ENCODE assay signal across 20 cellular contexts in genomic region chrX:10288400-10288799, GRCh38.
"Had no signal": no experiment of that assay in that cellular context is flagged by ENCODE, and none has a peak within 500 bp of the region (broad histone marks: within the 10 kb centered on the region; RNA-seq: fewer than 3 reads in every experiment).

No MANE protein-coding gene starts in this region.

- FAIRE-seq: keratinocyte, pancreas had no signal

- H3K4me1 Mint-ChIP-seq: activated CD8-positive, alpha-beta memory T cell treated with anti-CD3 and anti-CD28 coated beads, Interleukin-2, amount 10 ng/mL, durations not matched to agents 7 days and 5 days; naive B cell had no signal

- H3K9me3 ChIP-seq: pancreas, thoracic aorta had no signal

- DNase-seq: activated CD4-positive, alpha-beta T cell treated with anti-CD3 and anti-CD28 coated beads for 1 hour; activated CD4-positive, alpha-beta T cell treated with anti-CD3 and anti-CD28 coated beads, Interleukin-2, amount 50 U/mL, for 4 hours; activated CD8-positive, alpha-beta memory T cell treated with anti-CD3 and anti-CD28 coated beads, Interleukin-2, amount 10 ng/mL, durations not matched to agents 7 days and 5 days; activated naive CD4-positive, alpha-beta T cell treated with anti-CD3 and anti-CD28 coated beads, Interleukin-2, amount 50 U/mL, for 16 hours; activated T-cell treated with anti-CD3 and anti-CD28 coated beads, Interleukin-2, amount 50 U/mL, for 1 hour; amniotic stem cell; naive B cell; pancreas; spleen; stomach; T-helper 1 cell had no signal

- ATAC-seq: activated CD8-positive, alpha-beta memory T cell treated with anti-CD3 and anti-CD28 coated beads, Interleukin-2, amount 10 ng/mL, durations not matched to agents 7 days and 5 days; left lobe of liver; pancreas; sciatic nerve had no signal

- H3K27me3 Mint-ChIP-seq: activated CD8-positive, alpha-beta memory T cell treated with anti-CD3 and anti-CD28 coated beads, Interleukin-2, amount 10 ng/mL, durations not matched to agents 7 days and 5 days had no signal

- H3K27me3 ChIP-seq: hepatocyte, pancreas, spleen had no signal

- H3K9me3 Mint-ChIP-seq: activated T-helper 2 cell treated with anti-CD3 and anti-CD28 coated beads, Interferon-gamma antibody, Interleukin-2, Interleukin-4, amounts not matched to agents 10 μg/mL and 5 μg/mL and 100 μg/mL, durations not matched to agents 14 hours and 24 hours and 36 hours had no signal

- H3K27ac ChIP-seq: breast epithelium, epithelial cell of prostate, hepatocyte, pancreas, spleen, stomach, thoracic aorta, VCaP had no signal

- H3K4me3 ChIP-seq: breast epithelium, hepatocyte, pancreas, spleen, stomach, thoracic aorta had no signal

- H3K4me3 Mint-ChIP-seq: activated CD8-positive, alpha-beta memory T cell treated with anti-CD3 and anti-CD28 coated beads, Interleukin-2, amount 10 ng/mL, durations not matched to agents 7 days and 5 days; naive B cell had no signal

- H3K36me3 Mint-ChIP-seq: activated CD8-positive, alpha-beta memory T cell treated with anti-CD3 and anti-CD28 coated beads, Interleukin-2, amount 10 ng/mL, durations not matched to agents 7 days and 5 days had no signal

- H3K4me1 ChIP-seq: breast epithelium, pancreas, spleen, stomach had no signal

- H2AFZ ChIP-seq: hepatocyte had no signal

- H3K36me3 ChIP-seq: breast epithelium, pancreas, spleen, stomach, thoracic aorta had no signal

- H3K4me2 ChIP-seq: hepatocyte had no signal

- H3K27ac Mint-ChIP-seq: activated CD8-positive, alpha-beta memory T cell treated with anti-CD3 and anti-CD28 coated beads, Interleukin-2, amount 10 ng/mL, durations not matched to agents 7 days and 5 days; activated T-helper 2 cell treated with anti-CD3 and anti-CD28 coated beads, Interferon-gamma antibody, Interleukin-2, Interleukin-4, amounts not matched to agents 10 μg/mL and 5 μg/mL and 100 μg/mL, durations not matched to agents 14 hours and 24 hours and 36 hours; naive B cell had no signal
